8 cellular contexts compared by ENCODE assay signal in genomic region chr16:74666010-74666421, GRCh38. TPM values are rescaled to one million over a fixed set of nuclear protein-coding genes. Genes with fewer than 3 reads are reported as not detected.
DNase-seq lines count a peak whose midpoint lies in the region; ATAC-seq and TF ChIP-seq lines count a peak whose summit lies in the region.

No MANE protein-coding gene starts in this region.

- intact Hi-C loops in activated CD4-positive, alpha-beta T cell treated with anti-CD3 and anti-CD28 coated beads for 36 hours (cut with DNase I, micrococcal nuclease), result loop anchor here (1.0 to 2.0 kb wide), 8 partner anchors 34 to 981 kb away; partner anchors contain the start of genes MLKL (in 2 of the 2), CFDP1 (in 1 of the 2), GLG1 (in 1 of the 2) and KARS1 (in 1 of the 2)

- H3K4me1 ChIP-seq in suprapubic skin, result peaks cover 22% of the 10 kb centered on the region

- POLR2A ChIA-PET in activated CD4-positive, alpha-beta T cell treated with anti-CD3 and anti-CD28 coated beads for 36 hours (lab: Charles Lee), result interaction anchor here (0.6 to 3.3 kb wide), 8 partner anchors 10 to 63 kb away, joined by 3 to 28 read pairs (median 5); partner anchors contain the start of genes GLG1 and MLKL

- no peaks in the 10 kb centered on the region for H3K27me3 ChIP-seq in suprapubic skin

- CTCF ChIA-PET in activated CD4-positive, alpha-beta T cell treated with anti-CD3 and anti-CD28 coated beads for 36 hours (lab: Charles Lee), result interaction anchor here (1.6 to 1.8 kb wide), 2 partner anchors 10 to 34 kb away, joined by 6 to 12 read pairs; partner anchors contain the start of gene MLKL

- H3K27ac Mint-ChIP-seq in activated CD4-positive, alpha-beta T cell treated with anti-CD3 and anti-CD28 coated beads for 36 hours, result peak overlapping the region; percentile 97
- peak overlapping the region; percentile 97 for H3K27ac Mint-ChIP-seq in activated naive CD8-positive, alpha-beta T cell treated with anti-CD3 and anti-CD28 coated beads, Interleukin-2, amount 50 U/mL, for 24 hours

- no peaks in the 10 kb centered on the region for H3K9me3 Mint-ChIP-seq in activated CD4-positive, alpha-beta T cell treated with anti-CD3 and anti-CD28 coated beads for 36 hours (ENCODE audit: low read depth)
- no peaks in the 10 kb centered on the region for H3K9me3 Mint-ChIP-seq in activated naive CD8-positive, alpha-beta T cell treated with anti-CD3 and anti-CD28 coated beads, Interleukin-2, amount 50 U/mL, for 24 hours

- TF ChIP-seq EP300 in suprapubic skin (IDR thresholded peaks at IDR 0.05), result no peak

- H3K4me3 ChIP-seq in suprapubic skin, result peak overlapping the region; percentile 84

- TF ChIP-seq CTCF in suprapubic skin (IDR thresholded peaks at IDR 0.05), result no peak

- peaks cover 19% of the 10 kb centered on the region for H3K36me3 ChIP-seq in suprapubic skin

- no peak for ATAC-seq in activated CD4-positive, alpha-beta T cell treated with anti-CD3 and anti-CD28 coated beads for 36 hours
- ATAC-seq in activated naive CD8-positive, alpha-beta T cell treated with anti-CD3 and anti-CD28 coated beads, Interleukin-2, amount 50 U/mL, for 24 hours, result no peak
- ATAC-seq in HG03571 (IDR thresholded peaks at IDR 0.05; ENCODE audit: unreplicated experiment), result no peak

- H3K27me3 Mint-ChIP-seq in activated CD4-positive, alpha-beta T cell treated with anti-CD3 and anti-CD28 coated beads for 36 hours, result no peaks in the 10 kb centered on the region
- H3K27me3 Mint-ChIP-seq in activated naive CD8-positive, alpha-beta T cell treated with anti-CD3 and anti-CD28 coated beads, Interleukin-2, amount 50 U/mL, for 24 hours, result peaks cover 4% of the 10 kb centered on the region

- no peak for TF ChIP-seq POLR2A in suprapubic skin (IDR thresholded peaks at IDR 0.05)

- H3K27ac ChIP-seq in suprapubic skin, result peak overlapping the region; percentile 76

- DNase-seq in activated CD4-positive, alpha-beta T cell treated with anti-CD3 and anti-CD28 coated beads for 36 hours, result no peak
- DNase-seq in activated CD4-positive, alpha-beta T cell treated with anti-CD3 and anti-CD28 coated beads, Interleukin-2, amount 50 U/mL, for 1 hour, result no peak
- DNase-seq in activated naive CD8-positive, alpha-beta T cell treated with anti-CD3 and anti-CD28 coated beads, Interleukin-2, amount 50 U/mL, for 24 hours, result no peak
- DNase-seq in kidney glomerular epithelial cell (lab: John Stamatoyannopoulos, UW) (peak; percentile 5), suprapubic skin (ENCODE audit: low spot score in 2 of 2) (no peak), ureter (ENCODE audit: low spot score) (no peak), NCI-H1092 (lab: John Stamatoyannopoulos, UW) (no peak)

- no peaks in the 10 kb centered on the region for H3K9me3 ChIP-seq in suprapubic skin

- peak overlapping the region; percentile 83 for H3K4me3 Mint-ChIP-seq in activated CD4-positive, alpha-beta T cell treated with anti-CD3 and anti-CD28 coated beads for 36 hours
- peak overlapping the region; percentile 89 for H3K4me3 Mint-ChIP-seq in activated naive CD8-positive, alpha-beta T cell treated with anti-CD3 and anti-CD28 coated beads, Interleukin-2, amount 50 U/mL, for 24 hours

- peaks cover 46% of the 10 kb centered on the region for H3K4me1 Mint-ChIP-seq in activated CD4-positive, alpha-beta T cell treated with anti-CD3 and anti-CD28 coated beads for 36 hours
- H3K4me1 Mint-ChIP-seq in activated naive CD8-positive, alpha-beta T cell treated with anti-CD3 and anti-CD28 coated beads, Interleukin-2, amount 50 U/mL, for 24 hours, result peaks cover 53% of the 10 kb centered on the region

- 5% methylated on average over 8 of the region's 8 CpGs for WGBS in suprapubic skin

- H3K36me3 Mint-ChIP-seq in activated CD4-positive, alpha-beta T cell treated with anti-CD3 and anti-CD28 coated beads for 36 hours (ENCODE audit: low read depth), result peaks cover 43% of the 10 kb centered on the region
- peaks cover 46% of the 10 kb centered on the region for H3K36me3 Mint-ChIP-seq in activated naive CD8-positive, alpha-beta T cell treated with anti-CD3 and anti-CD28 coated beads, Interleukin-2, amount 50 U/mL, for 24 hours (ENCODE audit: low read depth)

RNA-seq across cellular contexts. Expression of gene RFWD3, which starts 0.7 kb away (rescaled TPM):
- 100 to 1,000 TPM in 1 of 2 experiments, 10 to 100 TPM in 1; 92.7 to 102 TPM for total RNA-seq in activated CD4-positive, alpha-beta T cell treated with anti-CD3 and anti-CD28 coated beads for 36 hours
- total RNA-seq in suprapubic skin (10 to 100 TPM; 22.6 to 31.1 (median 29.8) TPM), ureter (29.7 TPM)

RNA-seq across cellular contexts. Expression of gene MLKL, which starts 34.6 kb away (rescaled TPM):
- total RNA-seq in activated CD4-positive, alpha-beta T cell treated with anti-CD3 and anti-CD28 coated beads for 36 hours, result 10 to 100 TPM; 30.3 TPM
- total RNA-seq in suprapubic skin (10 to 100 TPM in 1 of 4 donors, 1 to 10 TPM in 3; 3.1 to 12.0 (median 7.0) TPM), ureter (26.6 TPM)

RNA-seq across cellular contexts. Expression of gene GLG1, which starts 59.1 kb away (rescaled TPM):
- 10 to 100 TPM; 66.3 to 68.3 TPM for total RNA-seq in activated CD4-positive, alpha-beta T cell treated with anti-CD3 and anti-CD28 coated beads for 36 hours
- total RNA-seq in suprapubic skin, result 100 to 1,000 TPM in 1 of 4 donors, 10 to 100 TPM in 3; 62.5 to 160 (median 89.6) TPM
- 121 TPM for total RNA-seq in ureter
